Comparison of ENCODE assay signal across 20 cellular contexts in genomic region chr15:36005542-36005941, GRCh38.
DNase-seq lines count a peak whose midpoint lies in the region; ATAC-seq and TF ChIP-seq lines count a peak whose summit lies in the region.
"Had no signal": no experiment of that assay in that cellular context is flagged by ENCODE, and none has a peak within 500 bp of the region (broad histone marks: within the 10 kb centered on the region; RNA-seq: fewer than 3 reads in every experiment).

No MANE protein-coding gene starts in this region.

- H3K9me3 Mint-ChIP-seq in GM23338, result peaks cover 11% of the 10 kb centered on the region; the same call in 2 of the 3 replicates

- no peak overlapping the region for H3K4me2 ChIP-seq in GM23338
- H3K4me2 ChIP-seq: BLaER1 treated with 17β-estradiol and CSF1 and Interleukin-3, amounts not matched to agents 10 nM and 100 nM had no signal

- peak overlapping the region; percentile 81; the same call in 1 of the 2 replicates for H2AFZ ChIP-seq in GM23338

- H3K27ac Mint-ChIP-seq in GM23338, result no peak overlapping the region
- H3K27ac Mint-ChIP-seq: CD4-positive, alpha-beta T cell had no signal

- no peaks in the 10 kb centered on the region for H3F3A ChIP-seq in GM23338 (replicated peaks; ENCODE audit: low read depth)

- ATAC-seq in GM23338, result no peak
- ATAC-seq in HG03025 (IDR thresholded peaks at IDR 0.05; ENCODE audit: low FRiP score, unreplicated experiment), result no peak
- no peak for ATAC-seq in GM21367 (IDR thresholded peaks at IDR 0.05; ENCODE audit: unreplicated experiment)
- ATAC-seq in HG02571 (IDR thresholded peaks at IDR 0.05; ENCODE audit: unreplicated experiment), result no peak
- ATAC-seq: K562 had no signal

- H3K9me2 ChIP-seq in GM23338 (ENCODE audit: insufficient read depth), result peaks cover 7% of the 10 kb centered on the region; the same call in 1 of the 2 replicates

- no peaks in the 10 kb centered on the region for H3K27me3 ChIP-seq in GM23338 (ENCODE audit: insufficient read depth)
- H3K27me3 ChIP-seq: BLaER1 treated with 17β-estradiol and CSF1 and Interleukin-3, amounts not matched to agents 10 nM and 100 nM; SJSA1 had no signal

- TF ChIP-seq CTCF in GM23338 (conservative IDR thresholded peaks at IDR 0.05; ENCODE audit: low read depth in 2 of 2) (no peak), epithelial cell of esophagus (IDR thresholded peaks at IDR 0.05; ENCODE audit: insufficient read depth, low read depth, low read length, missing control alignments) (no peak)

- H3K79me2 ChIP-seq in GM23338 (replicated peaks; ENCODE audit: insufficient read depth), result no peaks in the 10 kb centered on the region

- no peaks in the 10 kb centered on the region for H3K27me3 Mint-ChIP-seq in GM23338 (ENCODE audit: insufficient read depth, low read depth, poor library complexity)
- H3K27me3 Mint-ChIP-seq: CD4-positive, alpha-beta T cell had no signal

- no peaks in the 10 kb centered on the region for H3K36me3 Mint-ChIP-seq in GM23338 (ENCODE audit: low read depth)

- peaks cover 7% of the 10 kb centered on the region; the same call in 2 of the 3 replicates for H3K4me1 Mint-ChIP-seq in GM23338

- no peak overlapping the region for H3K4me3 Mint-ChIP-seq in GM23338
- H3K4me3 Mint-ChIP-seq: CD4-positive, alpha-beta T cell had no signal

- DNase-seq in GM23338 (ENCODE audit: low spot score) (no peak), UCSD-AML1 (lab: John Stamatoyannopoulos, UW; ENCODE audit: unreplicated experiment) (peak; percentile 9), epithelial cell of esophagus (ENCODE audit: low read depth) (peak; percentile 36), myocyte (ENCODE audit: low read depth) (peak; percentile 5)
- no peak for DNase-seq in activated CD8-positive, alpha-beta memory T cell treated with anti-CD3 and anti-CD28 coated beads, Interleukin-2, amount 50 U/mL, for 48 hours
- DNase-seq: CD4-positive, alpha-beta T cell; GM23248; HCEC 1CT; Kasumi-1; NCI-H146; NCI-H1930; NCI-H526; Right ventricle myocardium superior; RPMI8226 had no signal

- peaks cover 5% of the 10 kb centered on the region; the same call in 1 of the 2 replicates for H3K36me3 ChIP-seq in GM23338 (ENCODE audit: insufficient read depth)
- H3K36me3 ChIP-seq: BLaER1 treated with 17β-estradiol and CSF1 and Interleukin-3, amounts not matched to agents 10 nM and 100 nM; SJSA1 had no signal

- H3K27ac ChIP-seq in GM23338 (ENCODE audit: low read depth), result no peak overlapping the region
- H3K27ac ChIP-seq: BLaER1 treated with 17β-estradiol and CSF1 and Interleukin-3, amounts not matched to agents 10 nM and 100 nM; GM23248; SJSA1 had no signal

- 0 out of 2 replicates have a peak, but pooled peaks cover 4% of the 10 kb centered on the region for H3K4me1 ChIP-seq in GM23338 (ENCODE audit: insufficient read depth)
- H3K4me1 ChIP-seq: BLaER1 treated with 17β-estradiol and CSF1 and Interleukin-3, amounts not matched to agents 10 nM and 100 nM; SJSA1 had no signal

- H3K4me3 ChIP-seq in GM23338, result no peak overlapping the region
- H3K4me3 ChIP-seq in epithelial cell of esophagus (ENCODE audit: low read length), result no peak overlapping the region
- H3K4me3 ChIP-seq: BLaER1 treated with 17β-estradiol and CSF1 and Interleukin-3, amounts not matched to agents 10 nM and 100 nM; GM23248; K562; SJSA1 had no signal

- H4K20me1 ChIP-seq in GM23338 (replicated peaks; ENCODE audit: insufficient read depth), result no peaks in the 10 kb centered on the region
- H4K20me1 ChIP-seq: BLaER1 treated with 17β-estradiol and CSF1 and Interleukin-3, amounts not matched to agents 10 nM and 100 nM had no signal

TF ChIP-seq in GM23338, 12 proteins besides CTCF, POLR2A, EP300 and RAD21 (continues in another document):
- TF ChIP-seq CREB1 (CRISPR knock-in tag; IDR thresholded peaks at IDR 0.05; ENCODE audit: low read depth) (no peak), ETS1 (IDR thresholded peaks at IDR 0.05) (no peak), EZH2 (IDR thresholded peaks at IDR 0.05; ENCODE audit: low read depth, unreplicated experiment) (no peak), POLR2AphosphoS5 (IDR thresholded peaks at IDR 0.05; ENCODE audit: low read depth) (no peak), STAT1 (IDR thresholded peaks at IDR 0.05; ENCODE audit: unreplicated experiment) (no peak), NANOG (IDR thresholded peaks at IDR 0.05; ENCODE audit: borderline replicate concordance) (no peak), REST (IDR thresholded peaks at IDR 0.05; ENCODE audit: unreplicated experiment) (no peak)

Comparison
In these comparisons a context has a peak if more than half of its experiments do, and no peak if none do; other contexts are left out.
1. DNase-seq: peak in UCSD-AML1 (single experiment), epithelial cell of esophagus (single experiment) and myocyte (single experiment); none in GM23338 (single experiment) and activated CD8-positive, alpha-beta memory T cell treated with anti-CD3 and anti-CD28 coated beads, Interleukin-2, amount 50 U/mL, for 48 hours (single experiment).